27 cellular contexts compared by ENCODE assay signal in genomic region chr12:106847861-106848260, GRCh38.
"Had no signal": no experiment of that assay in that cellular context is flagged by ENCODE, and none has a peak within 500 bp of the region (broad histone marks: within the 10 kb centered on the region; RNA-seq: fewer than 3 reads in every experiment).

No MANE protein-coding gene starts in this region.

- H3K27me3 ChIP-seq: stomach, suprapubic skin, testis, thyroid gland, tibial artery, tibial nerve, transverse colon, upper lobe of left lung, upper lobe of right lung, uterus, vagina had no signal

- H3K4me1 ChIP-seq: stomach, suprapubic skin, testis, thyroid gland, tibial artery, tibial nerve, transverse colon, upper lobe of left lung, upper lobe of right lung, uterus, vagina had no signal

- ATAC-seq: stimulated activated effector memory CD8-positive, alpha-beta T cell treated with anti-CD3 and anti-CD28 coated beads, Interleukin-12 subunit alpha, Interleukin-12 subunit beta, amount 100 ng/mL, for 72 hours; stimulated activated memory B cell treated with anti-CD40 and anti-IgM and Interleukin-4, amounts not matched to agents 10 μg/mL and 1 μg/mL and 100 μg/mL, for 72 hours; stimulated activated naive B cell treated with anti-CD40 and anti-IgM and Interleukin-4, amounts not matched to agents 10 μg/mL and 1 μg/mL and 100 μg/mL, for 72 hours; stimulated activated naive CD8-positive, alpha-beta T cell treated with anti-CD3 and anti-CD28 coated beads, Interleukin-15, amount 100 ng/mL, for 72 hours; stimulated activated naive CD8-positive, alpha-beta T cell treated with anti-CD3 and anti-CD28 coated beads, Interleukin-15, Interleukin-2, amounts not matched to agents 100 U/mL and 50 U/mL, for 24 hours; upper lobe of right lung had no signal

- H3K36me3 ChIP-seq: uterus had no signal

- H3K27ac ChIP-seq: stomach, suprapubic skin, testis, thoracic aorta, thyroid gland, tibial artery, tibial nerve, transverse colon, upper lobe of left lung, upper lobe of right lung, uterus, vagina had no signal

- H3K4me3 ChIP-seq: stomach, suprapubic skin, testis, thoracic aorta, thyroid gland, tibial artery, tibial nerve, transverse colon, upper lobe of left lung, upper lobe of right lung, uterus, vagina had no signal

- H3K9me3 ChIP-seq: stomach, suprapubic skin, testis, thoracic aorta, thyroid gland, tibial artery, tibial nerve, transverse colon, upper lobe of left lung, upper lobe of right lung, uterus, vagina had no signal

- FAIRE-seq: urothelium cell line had no signal

- DNase-seq: stimulated activated CD4-positive, alpha-beta T cell treated with anti-CD3 and anti-CD28 coated beads, Interleukin-2, amount 100 ng/mL, for 48 hours; stimulated activated CD4-positive, alpha-beta T cell treated with anti-CD3 and anti-CD28 coated beads, Interleukin-4, amount 100 ng/mL, for 1 hour; stimulated activated CD4-positive, alpha-beta T cell treated with anti-CD3 and anti-CD28 coated beads, Interleukin-4, amount 100 ng/mL, for 24 hours; stimulated activated CD4-positive, alpha-beta T cell treated with anti-CD3 and anti-CD28 coated beads, Interleukin-4, amount 100 ng/mL, for 4 hours; stimulated activated CD8-positive, alpha-beta memory T cell treated with anti-CD3 and anti-CD28 coated beads, Interleukin-4, amount 100 ng/mL, for 48 hours; stimulated activated naive B cell treated with anti-CD40 and anti-IgM and Interleukin-4, amounts not matched to agents 10 μg/mL and 1 μg/mL and 100 μg/mL, for 72 hours; stimulated activated naive CD4-positive, alpha-beta T cell; stimulated activated naive CD4-positive, alpha-beta T cell treated with Interleukin-2 at 50 U/mL for 16 hours; stimulated activated naive CD8-positive, alpha-beta T cell treated with anti-CD3 and anti-CD28 coated beads, Interleukin-15, amount 100 ng/mL, for 72 hours; stimulated activated naive CD8-positive, alpha-beta T cell treated with anti-CD3 and anti-CD28 coated beads, Interleukin-15, Interleukin-2, amounts not matched to agents 100 U/mL and 50 U/mL, for 24 hours; stomach; substantia nigra; testis; thyroid gland; tibial artery; transverse colon; trophoblast cell; upper lobe of left lung; upper lobe of right lung; uterus had no signal
